Comparison of ENCODE assay signal across 1 cellular context in the genomic region with DNA sequence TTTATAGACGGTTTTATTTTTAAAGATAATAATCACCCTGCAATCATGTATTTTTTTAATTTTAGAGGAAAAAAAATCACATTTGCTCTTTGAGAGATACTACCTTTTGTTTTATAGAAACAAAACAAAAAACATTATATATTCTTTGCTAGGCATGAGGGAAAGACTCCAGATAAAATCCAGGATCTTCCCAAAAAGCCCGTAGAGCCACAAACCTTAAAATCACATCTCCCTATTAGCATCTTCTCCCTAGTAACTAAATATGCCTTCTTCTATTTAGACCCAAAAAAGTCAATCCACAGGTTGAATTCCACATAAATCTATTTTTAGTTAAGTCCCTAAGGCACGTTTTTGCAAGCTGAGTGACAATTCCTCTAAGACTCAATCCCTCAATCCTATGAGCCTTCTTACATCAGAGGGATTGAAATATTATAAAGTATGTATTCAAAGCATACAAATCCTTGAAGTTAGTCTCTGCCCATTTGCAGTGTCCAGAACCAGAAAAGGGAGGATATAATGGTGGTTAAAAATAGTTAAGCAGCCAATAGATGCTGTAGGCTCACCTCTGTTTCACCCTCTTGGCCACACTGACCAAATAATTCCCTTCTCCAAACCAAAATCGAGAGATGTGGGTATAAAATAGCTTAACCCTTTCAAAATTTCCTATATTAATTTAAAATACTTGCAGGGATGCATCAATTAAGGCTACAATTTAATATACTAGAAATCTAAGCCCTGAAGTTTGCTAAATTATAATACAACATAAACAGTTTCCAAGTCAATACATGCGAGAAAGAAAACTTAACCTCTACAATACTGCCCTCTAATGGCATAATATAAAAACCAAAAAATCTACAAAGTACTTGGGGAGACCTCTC.
TF ChIP-seq lines count a peak whose summit lies in the region.

No MANE protein-coding gene starts in this region.

TF ChIP-seq in GM23338, 12 proteins besides CTCF, POLR2A, EP300 and RAD21:
- TF ChIP-seq, protein P1, sequence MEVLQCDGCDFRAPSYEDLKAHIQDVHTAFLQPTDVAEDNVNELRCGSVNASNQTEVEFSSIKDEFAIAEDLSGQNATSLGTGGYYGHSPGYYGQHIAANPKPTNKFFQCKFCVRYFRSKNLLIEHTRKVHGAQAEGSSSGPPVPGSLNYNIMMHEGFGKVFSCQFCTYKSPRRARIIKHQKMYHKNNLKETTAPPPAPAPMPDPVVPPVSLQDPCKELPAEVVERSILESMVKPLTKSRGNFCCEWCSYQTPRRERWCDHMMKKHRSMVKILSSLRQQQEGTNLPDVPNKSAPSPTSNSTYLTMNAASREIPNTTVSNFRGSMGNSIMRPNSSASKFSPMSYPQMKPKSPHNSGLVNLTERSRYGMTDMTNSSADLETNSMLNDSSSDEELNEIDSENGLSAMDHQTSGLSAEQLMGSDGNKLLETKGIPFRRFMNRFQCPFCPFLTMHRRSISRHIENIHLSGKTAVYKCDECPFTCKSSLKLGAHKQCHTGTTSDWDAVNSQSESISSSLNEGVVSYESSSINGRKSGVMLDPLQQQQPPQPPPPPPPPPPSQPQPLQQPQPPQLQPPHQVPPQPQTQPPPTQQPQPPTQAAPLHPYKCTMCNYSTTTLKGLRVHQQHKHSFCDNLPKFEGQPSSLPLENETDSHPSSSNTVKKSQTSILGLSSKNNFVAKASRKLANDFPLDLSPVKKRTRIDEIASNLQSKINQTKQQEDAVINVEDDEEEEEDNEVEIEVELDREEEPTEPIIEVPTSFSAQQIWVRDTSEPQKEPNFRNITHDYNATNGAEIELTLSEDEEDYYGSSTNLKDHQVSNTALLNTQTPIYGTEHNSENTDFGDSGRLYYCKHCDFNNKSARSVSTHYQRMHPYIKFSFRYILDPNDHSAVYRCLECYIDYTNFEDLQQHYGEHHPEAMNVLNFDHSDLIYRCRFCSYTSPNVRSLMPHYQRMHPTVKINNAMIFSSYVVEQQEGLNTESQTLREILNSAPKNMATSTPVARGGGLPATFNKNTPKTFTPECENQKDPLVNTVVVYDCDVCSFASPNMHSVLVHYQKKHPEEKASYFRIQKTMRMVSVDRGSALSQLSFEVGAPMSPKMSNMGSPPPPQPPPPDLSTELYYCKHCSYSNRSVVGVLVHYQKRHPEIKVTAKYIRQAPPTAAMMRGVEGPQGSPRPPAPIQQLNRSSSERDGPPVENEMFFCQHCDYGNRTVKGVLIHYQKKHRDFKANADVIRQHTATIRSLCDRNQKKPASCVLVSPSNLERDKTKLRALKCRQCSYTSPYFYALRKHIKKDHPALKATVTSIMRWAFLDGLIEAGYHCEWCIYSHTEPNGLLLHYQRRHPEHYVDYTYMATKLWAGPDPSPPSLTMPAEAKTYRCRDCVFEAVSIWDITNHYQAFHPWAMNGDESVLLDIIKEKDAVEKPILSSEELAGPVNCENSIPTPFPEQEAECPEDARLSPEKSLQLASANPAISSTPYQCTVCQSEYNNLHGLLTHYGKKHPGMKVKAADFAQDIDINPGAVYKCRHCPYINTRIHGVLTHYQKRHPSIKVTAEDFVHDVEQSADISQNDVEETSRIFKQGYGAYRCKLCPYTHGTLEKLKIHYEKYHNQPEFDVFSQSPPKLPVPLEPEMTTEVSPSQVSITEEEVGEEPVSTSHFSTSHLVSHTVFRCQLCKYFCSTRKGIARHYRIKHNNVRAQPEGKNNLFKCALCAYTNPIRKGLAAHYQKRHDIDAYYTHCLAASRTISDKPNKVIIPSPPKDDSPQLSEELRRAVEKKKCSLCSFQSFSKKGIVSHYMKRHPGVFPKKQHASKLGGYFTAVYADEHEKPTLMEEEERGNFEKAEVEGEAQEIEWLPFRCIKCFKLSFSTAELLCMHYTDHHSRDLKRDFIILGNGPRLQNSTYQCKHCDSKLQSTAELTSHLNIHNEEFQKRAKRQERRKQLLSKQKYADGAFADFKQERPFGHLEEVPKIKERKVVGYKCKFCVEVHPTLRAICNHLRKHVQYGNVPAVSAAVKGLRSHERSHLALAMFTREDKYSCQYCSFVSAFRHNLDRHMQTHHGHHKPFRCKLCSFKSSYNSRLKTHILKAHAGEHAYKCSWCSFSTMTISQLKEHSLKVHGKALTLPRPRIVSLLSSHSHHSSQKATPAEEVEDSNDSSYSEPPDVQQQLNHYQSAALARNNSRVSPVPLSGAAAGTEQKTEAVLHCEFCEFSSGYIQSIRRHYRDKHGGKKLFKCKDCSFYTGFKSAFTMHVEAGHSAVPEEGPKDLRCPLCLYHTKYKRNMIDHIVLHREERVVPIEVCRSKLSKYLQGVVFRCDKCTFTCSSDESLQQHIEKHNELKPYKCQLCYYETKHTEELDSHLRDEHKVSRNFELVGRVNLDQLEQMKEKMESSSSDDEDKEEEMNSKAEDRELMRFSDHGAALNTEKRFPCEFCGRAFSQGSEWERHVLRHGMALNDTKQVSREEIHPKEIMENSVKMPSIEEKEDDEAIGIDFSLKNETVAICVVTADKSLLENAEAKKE (CRISPR knock-in tag; IDR thresholded peaks at IDR 0.05): no peak
- TF ChIP-seq JUNB (IDR thresholded peaks at IDR 0.05; ENCODE audit: unreplicated experiment): no peak
- TF ChIP-seq POLR2AphosphoS5 (IDR thresholded peaks at IDR 0.05; ENCODE audit: low read depth): no peak
- no peak for TF ChIP-seq EZH2 (IDR thresholded peaks at IDR 0.05; ENCODE audit: low read depth, unreplicated experiment)
- TF ChIP-seq CREB1 (CRISPR knock-in tag; IDR thresholded peaks at IDR 0.05; ENCODE audit: low read depth): no peak
- TF ChIP-seq, protein P2, sequence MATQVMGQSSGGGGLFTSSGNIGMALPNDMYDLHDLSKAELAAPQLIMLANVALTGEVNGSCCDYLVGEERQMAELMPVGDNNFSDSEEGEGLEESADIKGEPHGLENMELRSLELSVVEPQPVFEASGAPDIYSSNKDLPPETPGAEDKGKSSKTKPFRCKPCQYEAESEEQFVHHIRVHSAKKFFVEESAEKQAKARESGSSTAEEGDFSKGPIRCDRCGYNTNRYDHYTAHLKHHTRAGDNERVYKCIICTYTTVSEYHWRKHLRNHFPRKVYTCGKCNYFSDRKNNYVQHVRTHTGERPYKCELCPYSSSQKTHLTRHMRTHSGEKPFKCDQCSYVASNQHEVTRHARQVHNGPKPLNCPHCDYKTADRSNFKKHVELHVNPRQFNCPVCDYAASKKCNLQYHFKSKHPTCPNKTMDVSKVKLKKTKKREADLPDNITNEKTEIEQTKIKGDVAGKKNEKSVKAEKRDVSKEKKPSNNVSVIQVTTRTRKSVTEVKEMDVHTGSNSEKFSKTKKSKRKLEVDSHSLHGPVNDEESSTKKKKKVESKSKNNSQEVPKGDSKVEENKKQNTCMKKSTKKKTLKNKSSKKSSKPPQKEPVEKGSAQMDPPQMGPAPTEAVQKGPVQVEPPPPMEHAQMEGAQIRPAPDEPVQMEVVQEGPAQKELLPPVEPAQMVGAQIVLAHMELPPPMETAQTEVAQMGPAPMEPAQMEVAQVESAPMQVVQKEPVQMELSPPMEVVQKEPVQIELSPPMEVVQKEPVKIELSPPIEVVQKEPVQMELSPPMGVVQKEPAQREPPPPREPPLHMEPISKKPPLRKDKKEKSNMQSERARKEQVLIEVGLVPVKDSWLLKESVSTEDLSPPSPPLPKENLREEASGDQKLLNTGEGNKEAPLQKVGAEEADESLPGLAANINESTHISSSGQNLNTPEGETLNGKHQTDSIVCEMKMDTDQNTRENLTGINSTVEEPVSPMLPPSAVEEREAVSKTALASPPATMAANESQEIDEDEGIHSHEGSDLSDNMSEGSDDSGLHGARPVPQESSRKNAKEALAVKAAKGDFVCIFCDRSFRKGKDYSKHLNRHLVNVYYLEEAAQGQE (IDR thresholded peaks at IDR 0.05; ENCODE audit: unreplicated experiment): no peak
- TF ChIP-seq STAT1 (IDR thresholded peaks at IDR 0.05; ENCODE audit: unreplicated experiment): no peak
- TF ChIP-seq ZNF331 (CRISPR knock-in tag; IDR thresholded peaks at IDR 0.05; ENCODE audit: low read depth): no peak
- no peak for TF ChIP-seq NANOG (IDR thresholded peaks at IDR 0.05; ENCODE audit: borderline replicate concordance)
- TF ChIP-seq EZH2phosphoT487 (IDR thresholded peaks at IDR 0.05; ENCODE audit: unreplicated experiment): no peak
- no peak for TF ChIP-seq ZNF114 (CRISPR knock-in tag; IDR thresholded peaks at IDR 0.05)
